15 cellular contexts compared by ENCODE assay signal in the genomic region with DNA sequence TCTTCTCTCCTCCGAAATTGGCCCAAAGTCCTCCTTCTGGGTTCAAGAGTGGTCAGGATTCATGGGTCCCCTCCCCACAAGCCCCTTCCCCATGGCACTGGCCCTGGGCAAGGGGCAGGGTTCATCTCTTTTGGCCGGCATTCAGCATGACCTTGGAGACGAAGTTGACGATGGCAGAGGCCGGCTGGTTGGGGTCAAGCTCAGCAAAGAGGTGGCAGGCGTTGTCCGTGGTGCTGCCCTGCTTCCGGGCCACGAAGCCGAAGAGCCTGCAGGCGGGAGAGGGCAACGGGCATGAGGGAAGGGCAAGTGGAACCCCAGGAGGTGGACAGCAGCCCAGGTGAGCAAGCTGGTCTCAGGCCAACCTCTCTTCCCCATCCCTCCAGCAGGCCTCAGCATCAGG.
A peak's percentile ranks its signal among the peaks of the same experiment; 100 is the strongest.
DNase-seq lines count a peak whose midpoint lies in the region; ATAC-seq and TF ChIP-seq lines count a peak whose summit lies in the region.
"Had no signal": no experiment of that assay in that cellular context is flagged by ENCODE, and none has a peak within 500 bp of the region (broad histone marks: within the 10 kb centered on the region; RNA-seq: fewer than 3 reads in every experiment).

No MANE protein-coding gene starts in this region.

- no peak overlapping the region for H3K9ac ChIP-seq in mammary epithelial cell (ENCODE audit: insufficient read depth, low read length)

- H3K27me3 ChIP-seq in breast epithelium (no peaks in the 10 kb centered on the region), mammary epithelial cell (ENCODE audit: insufficient read depth, low read length) (no peaks in the 10 kb centered on the region), aorta (ENCODE audit: control insufficient read depth in 1 of 2, insufficient read depth in 2 of 2, low read length in 1 of 2) (no peaks in the 10 kb centered on the region)
- H3K27me3 ChIP-seq: transverse colon had no signal

- TF ChIP-seq CTCF in breast epithelium (IDR thresholded peaks at IDR 0.05) = no peak
- no peak for TF ChIP-seq CTCF in mammary epithelial cell (conservative IDR thresholded peaks at IDR 0.05 in 1 of 2, IDR thresholded peaks at IDR 0.05 in 1 of 2; ENCODE audit: extremely low read depth in 1 of 2, insufficient read depth in 1 of 2, low read depth in 1 of 2, low read length in 2 of 2)

- in situ Hi-C loops in mammary epithelial cell (cut with MboI; ENCODE audit: low sequenced_read_pairs in 2 of 2) = no loop called here

- H3K36me3 ChIP-seq in breast epithelium = peaks cover 7% of the 10 kb centered on the region
- H3K36me3 ChIP-seq in mammary epithelial cell (ENCODE audit: insufficient read depth, low read length) = no peaks in the 10 kb centered on the region
- H3K36me3 ChIP-seq in aorta (ENCODE audit: control insufficient read depth in 1 of 2, insufficient read depth in 2 of 2, low read length in 1 of 2) = peaks cover 13 to 21% of the 10 kb centered on the region in 2 donors

- H2AFZ ChIP-seq in mammary epithelial cell (ENCODE audit: low read depth, low read length) = no peak overlapping the region

- intact Hi-C loops in breast epithelium (cut with DNase I; ENCODE audit: low total_unique reads) = no loop called here
- intact Hi-C loops in mammary epithelial cell (cut with micrococcal nuclease) = no loop called here
- intact Hi-C loops in left ventricle myocardium superior (cut with micrococcal nuclease) = loop anchor here (5.0 kb wide), 1 partner anchor 68 kb away; no protein-coding TSS in a partner anchor
- intact Hi-C loops in posterior vena cava (cut with DNase I) = no loop called here
- intact Hi-C loops in aorta (cut with DNase I) = no loop called here

- dilution Hi-C loops in mammary epithelial cell (cut with HindIII; ENCODE audit: low sequenced_read_pairs) = no loop called here

- H3K4me2 ChIP-seq in mammary epithelial cell (ENCODE audit: insufficient read depth, low read depth, low read length) = no peak overlapping the region

- no peak for TF ChIP-seq POLR2A in breast epithelium (IDR thresholded peaks at IDR 0.05)

- H3K79me2 ChIP-seq in mammary epithelial cell (ENCODE audit: insufficient read depth, low read length) = no peaks in the 10 kb centered on the region

- H3K4me3 ChIP-seq in breast epithelium = no peak overlapping the region
- H3K4me3 ChIP-seq in mammary epithelial cell (replicated peaks in 1 of 3; ENCODE audit: insufficient read depth in 1 of 3, low read depth in 2 of 3, low read length in 3 of 3) = no peak overlapping the region
- H3K4me3 ChIP-seq in aorta (ENCODE audit: low read length in 2 of 2) = no peak overlapping the region
- H3K4me3 ChIP-seq: transverse colon had no signal

- CTCF ChIA-PET in mammary epithelial cell (lab: Charles Lee; ENCODE audit: low non-redundant PET) = no interaction called here

- DNase-seq in breast epithelium (ENCODE audit: low spot score in 2 of 2) (no peak), mammary epithelial cell (no peak), left ventricle myocardium superior (no peak), posterior vena cava (ENCODE audit: low spot score) (peak; percentile 80), aorta (peak; percentile 54 to 74), LoVo (ENCODE audit: low spot score) (no peak), pons (ENCODE audit: low spot score) (no peak), NOMO-1 treated with DMSO at 0.1 percent for 48 hours (lab: John Stamatoyannopoulos, UW; ENCODE audit: unreplicated experiment) (no peak)
- DNase-seq: activated effector memory CD4-positive, alpha-beta T cell treated with Interleukin-2 at 50 U/mL for 16 hours; DND-41; MM.1S; NCI-H2081; stimulated activated CD8-positive, alpha-beta memory T cell treated with anti-CD3 and anti-CD28 coated beads, Interleukin-4, amount 100 ng/mL, for 48 hours; transverse colon had no signal

- H3K4me1 ChIP-seq in breast epithelium (no peaks in the 10 kb centered on the region), mammary epithelial cell (ENCODE audit: insufficient read depth, low read length) (no peaks in the 10 kb centered on the region), aorta (ENCODE audit: control insufficient read depth in 1 of 2, insufficient read depth in 2 of 2, low read length in 2 of 2) (no peaks in the 10 kb centered on the region)

- 94% methylated on average over 10 of the region's 12 CpGs for WGBS in mammary epithelial cell (ENCODE audit: low coverage, missing lambda C conversion rate)
- 35 to 38% methylated on average over 12 of the region's 12 CpGs for WGBS in aorta, 2 donors

- ATAC-seq in left ventricle myocardium superior = peak; percentile 11
- ATAC-seq in aorta (ENCODE audit: low FRiP score) = no peak

- BruUV-seq in mammary epithelial cell (replicated peaks; lab: Mats Ljungman, UMichigan) = no TSS peak

- H4K20me1 ChIP-seq in mammary epithelial cell (ENCODE audit: insufficient read depth, low read length) = no peaks in the 10 kb centered on the region

- H3K9me3 ChIP-seq in breast epithelium (no peaks in the 10 kb centered on the region), mammary epithelial cell (replicated peaks; ENCODE audit: insufficient read depth, low read length) (no peaks in the 10 kb centered on the region), aorta (ENCODE audit: control insufficient read depth, low read length) (no peaks in the 10 kb centered on the region)
- H3K9me3 ChIP-seq: transverse colon had no signal

- H3K27ac ChIP-seq in breast epithelium = peak overlapping the region; percentile 4 to 75
- H3K27ac ChIP-seq in mammary epithelial cell (ENCODE audit: insufficient read depth, low read depth, low read length) = no peak overlapping the region
- H3K27ac ChIP-seq in aorta (ENCODE audit: low read depth in 1 of 2, low read length in 2 of 2) = peak overlapping the region in 1 of 2 donors; percentile 60
- H3K27ac ChIP-seq: epithelial cell of prostate had no signal

Comparison
In these comparisons a context has a peak if more than half of its experiments do, and no peak if none do; other contexts are left out.
1. DNase-seq: peak in posterior vena cava (single experiment) and aorta (2 of 2); none in breast epithelium (0 of 2), mammary epithelial cell (single experiment), left ventricle myocardium superior (single experiment), LoVo (single experiment), pons (single experiment) and NOMO-1 treated with DMSO at 0.1 percent for 48 hours (single experiment).